ENCODE assay signal across 26 cellular contexts in the genomic region with DNA sequence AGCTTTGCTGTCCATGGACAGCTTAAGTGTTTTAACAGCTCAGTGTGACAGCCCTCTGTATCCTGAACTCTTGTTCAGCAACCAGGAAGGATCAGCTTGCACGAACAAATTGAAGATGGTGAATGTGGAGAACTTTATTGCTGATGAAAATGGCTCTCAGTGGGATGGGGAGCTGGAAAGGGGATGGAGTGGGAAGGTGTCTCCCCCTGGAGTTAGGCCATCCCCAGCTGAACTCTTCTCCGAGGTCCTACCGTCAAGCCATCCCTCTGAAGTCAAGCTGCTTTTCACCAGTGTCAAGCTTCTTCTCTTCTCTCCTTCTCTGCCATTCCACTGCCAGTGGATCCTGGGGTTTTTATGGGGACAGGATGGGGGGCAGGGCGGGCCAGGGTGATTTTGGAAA. TPM values are rescaled to one million over a fixed set of nuclear protein-coding genes. Genes with fewer than 3 reads are reported as not detected.
"Had no signal": no experiment of that assay in that cellular context is flagged by ENCODE, and none has a peak within 500 bp of the region (broad histone marks: within the 10 kb centered on the region; RNA-seq: fewer than 3 reads in every experiment).

No MANE protein-coding gene starts in this region.

- H2AFZ ChIP-seq: hepatocyte had no signal

- H3K9me3 Mint-ChIP-seq: effector memory CD8-positive, alpha-beta T cell; natural killer cell; stimulated activated memory B cell treated with anti-CD40 and anti-IgM and Interleukin-4, amounts not matched to agents 10 μg/mL and 1 μg/mL and 100 μg/mL, for 72 hours had no signal

- H3K27me3 ChIP-seq: esophagus muscularis mucosa, foreskin keratinocyte, gastroesophageal sphincter, heart left ventricle, hepatocyte, left lung, ovary, spleen, tibial nerve, upper lobe of left lung had no signal

- ATAC-seq: effector memory CD8-positive, alpha-beta T cell; foreskin keratinocyte; gastroesophageal sphincter; heart left ventricle; left cardiac atrium; left lung; natural killer cell; psoas muscle; right cardiac atrium; stimulated activated memory B cell treated with anti-CD40 and anti-IgM and Interleukin-4, amounts not matched to agents 10 μg/mL and 1 μg/mL and 100 μg/mL, for 72 hours; stimulated activated naive CD8-positive, alpha-beta T cell treated with anti-CD3 and anti-CD28 coated beads, Interleukin-15, Interleukin-2, amounts not matched to agents 100 U/mL and 50 U/mL, for 24 hours had no signal

- H3K36me3 ChIP-seq: left lung, ovary, spleen, thoracic aorta, upper lobe of left lung had no signal

- H3K27ac Mint-ChIP-seq: effector memory CD8-positive, alpha-beta T cell; natural killer cell; stimulated activated memory B cell treated with anti-CD40 and anti-IgM and Interleukin-4, amounts not matched to agents 10 μg/mL and 1 μg/mL and 100 μg/mL, for 72 hours had no signal

- H3K27ac ChIP-seq: esophagus muscularis mucosa, foreskin keratinocyte, gastroesophageal sphincter, heart left ventricle, hepatocyte, left lung, ovary, psoas muscle, skin epidermis, spleen, thoracic aorta, tibial nerve, upper lobe of left lung had no signal

- DNase-seq: cortex of kidney; effector memory CD8-positive, alpha-beta T cell; foreskin keratinocyte; heart left ventricle; left cardiac atrium; left lung; mammary epithelial cell; natural killer cell; occipital lobe; ovary; posterior cingulate gyrus; psoas muscle; right cardiac atrium; spleen; stimulated activated CD4-positive, alpha-beta T cell treated with anti-CD3 and anti-CD28 coated beads, Interleukin-4, amount 100 ng/mL, for 4 hours; stimulated activated naive CD8-positive, alpha-beta T cell treated with anti-CD3 and anti-CD28 coated beads, Interleukin-15, Interleukin-2, amounts not matched to agents 100 U/mL and 50 U/mL, for 24 hours; substantia nigra; upper lobe of left lung had no signal

- H3K4me1 Mint-ChIP-seq: natural killer cell had no signal

- H3K36me3 Mint-ChIP-seq: natural killer cell had no signal

- H3K4me2 ChIP-seq: hepatocyte had no signal

- H3K27me3 Mint-ChIP-seq: effector memory CD8-positive, alpha-beta T cell; stimulated activated memory B cell treated with anti-CD40 and anti-IgM and Interleukin-4, amounts not matched to agents 10 μg/mL and 1 μg/mL and 100 μg/mL, for 72 hours had no signal

- H3K4me3 Mint-ChIP-seq: effector memory CD8-positive, alpha-beta T cell; natural killer cell; stimulated activated memory B cell treated with anti-CD40 and anti-IgM and Interleukin-4, amounts not matched to agents 10 μg/mL and 1 μg/mL and 100 μg/mL, for 72 hours had no signal

- H3K9me3 ChIP-seq: psoas muscle, thoracic aorta had no signal

- H3K4me1 ChIP-seq: esophagus muscularis mucosa, gastroesophageal sphincter, heart left ventricle, left lung, psoas muscle, spleen, tibial nerve, upper lobe of left lung had no signal

- H3K4me3 ChIP-seq: esophagus muscularis mucosa, gastroesophageal sphincter, heart left ventricle, hepatocyte, left lung, ovary, psoas muscle, skin epidermis, spleen, thoracic aorta, tibial nerve, upper lobe of left lung had no signal

RNA-seq across cellular contexts. Expression of gene NT5E, which starts 26.6 kb away (rescaled TPM):
- polyA plus RNA-seq: neural cell had no signal
